ENCODE assay signal across 21 cellular contexts in genomic region chr10:15310776-15311175, GRCh38.
"Had no signal": no experiment of that assay in that cellular context is flagged by ENCODE, and none has a peak within 500 bp of the region (broad histone marks: within the 10 kb centered on the region; RNA-seq: fewer than 3 reads in every experiment).

No MANE protein-coding gene starts in this region.

- ATAC-seq: activated T-cell treated with anti-CD3 and anti-CD28 coated beads, Interleukin-2, amount 50 U/mL, for 72 hours had no signal

- H3K4me1 Mint-ChIP-seq: activated CD4-positive, alpha-beta memory T cell treated with anti-CD3 and anti-CD28 coated beads, Interleukin-2, amount 10 ng/mL, durations not matched to agents 7 days and 5 days had no signal

- H3K4me3 Mint-ChIP-seq: activated CD4-positive, alpha-beta memory T cell treated with anti-CD3 and anti-CD28 coated beads, Interleukin-2, amount 10 ng/mL, durations not matched to agents 7 days and 5 days; activated naive CD8-positive, alpha-beta T cell treated with anti-CD3 and anti-CD28 coated beads, Interleukin-2, amount 10 ng/mL, durations not matched to agents 7 days and 5 days; activated T-cell treated with anti-CD3 and anti-CD28 coated beads, Interleukin-2, amount 50 U/mL, for 72 hours; T-helper 1 cell treated with Interleukin-12 subunit alpha and Interleukin-12 subunit beta and Interleukin-4 antibody, amounts not matched to agents 30 μg/mL and 1 μg/mL, for 36 hours had no signal

- H3K36me3 ChIP-seq: adrenal gland had no signal

- H3K9me3 ChIP-seq: adrenal gland had no signal

- H3K4me3 ChIP-seq: adrenal gland, PC-9 had no signal

- H3K27ac Mint-ChIP-seq: activated CD4-positive, alpha-beta memory T cell treated with anti-CD3 and anti-CD28 coated beads, Interleukin-2, amount 10 ng/mL, durations not matched to agents 7 days and 5 days; activated naive CD8-positive, alpha-beta T cell treated with anti-CD3 and anti-CD28 coated beads, Interleukin-2, amount 10 ng/mL, durations not matched to agents 7 days and 5 days; activated T-cell treated with anti-CD3 and anti-CD28 coated beads, Interleukin-2, amount 50 U/mL, for 72 hours; activated T-helper 2 cell treated with anti-CD3 and anti-CD28 coated beads, Interferon-gamma antibody, Interleukin-2, Interleukin-4, amounts not matched to agents 10 μg/mL and 5 μg/mL and 100 μg/mL, durations not matched to agents 14 hours and 24 hours and 36 hours; T-helper 1 cell treated with Interleukin-12 subunit alpha and Interleukin-12 subunit beta and Interleukin-4 antibody, amounts not matched to agents 30 μg/mL and 1 μg/mL, for 36 hours had no signal

- DNase-seq: activated CD4-positive, alpha-beta memory T cell treated with anti-CD3 and anti-CD28 coated beads, Interleukin-2, amount 10 ng/mL, durations not matched to agents 7 days and 5 days; activated CD4-positive, alpha-beta T cell treated with anti-CD3 and anti-CD28 coated beads, Interleukin-2, amount 50 U/mL, for 1 hour; activated CD4-positive, CD25-positive, alpha-beta regulatory T cell; activated CD8-positive, alpha-beta memory T cell treated with anti-CD3 and anti-CD28 coated beads, Interleukin-2, amount 50 U/mL, for 4 hours; activated gamma-delta T cell treated with Interleukin-2 at 50 U/mL for 16 hours; activated naive CD4-positive, alpha-beta T cell treated with anti-CD3 and anti-CD28 coated beads, Interleukin-2, amount 50 U/mL, for 16 hours; activated naive CD8-positive, alpha-beta T cell treated with anti-CD3 and anti-CD28 coated beads, Interleukin-2, amount 10 ng/mL, durations not matched to agents 7 days and 5 days; activated T-cell treated with anti-CD3 and anti-CD28 coated beads, Interleukin-2, amount 50 U/mL, for 72 hours; adrenal gland; aorta; MM.1S; NCI-H1105; NCI-H1436 treated with DMSO at 0.1 percent for 48 hours; NCI-H187 treated with DMSO at 0.1 percent for 48 hours; NCI-H2081 treated with DMSO at 0.1 percent for 48 hours; NCI-H446; NCI-H524; PC-9; SHP77 treated with DMSO at 0.1 percent for 48 hours had no signal

- H3K27ac ChIP-seq: adrenal gland, PC-9 had no signal

- H3K27me3 Mint-ChIP-seq: activated CD4-positive, alpha-beta memory T cell treated with anti-CD3 and anti-CD28 coated beads, Interleukin-2, amount 10 ng/mL, durations not matched to agents 7 days and 5 days had no signal

- H3K9me3 Mint-ChIP-seq: activated CD4-positive, alpha-beta memory T cell treated with anti-CD3 and anti-CD28 coated beads, Interleukin-2, amount 10 ng/mL, durations not matched to agents 7 days and 5 days; activated naive CD8-positive, alpha-beta T cell treated with anti-CD3 and anti-CD28 coated beads, Interleukin-2, amount 10 ng/mL, durations not matched to agents 7 days and 5 days; activated T-cell treated with anti-CD3 and anti-CD28 coated beads, Interleukin-2, amount 50 U/mL, for 72 hours; activated T-helper 2 cell treated with anti-CD3 and anti-CD28 coated beads, Interferon-gamma antibody, Interleukin-2, Interleukin-4, amounts not matched to agents 10 μg/mL and 5 μg/mL and 100 μg/mL, durations not matched to agents 14 hours and 24 hours and 36 hours; T-helper 1 cell treated with Interleukin-12 subunit alpha and Interleukin-12 subunit beta and Interleukin-4 antibody, amounts not matched to agents 30 μg/mL and 1 μg/mL, for 36 hours had no signal

- H3K36me3 Mint-ChIP-seq: activated naive CD8-positive, alpha-beta T cell treated with anti-CD3 and anti-CD28 coated beads, Interleukin-2, amount 10 ng/mL, durations not matched to agents 7 days and 5 days had no signal

- H3K27me3 ChIP-seq: adrenal gland had no signal
